Comparison of ENCODE assay signal across 32 cellular contexts in the genomic region with DNA sequence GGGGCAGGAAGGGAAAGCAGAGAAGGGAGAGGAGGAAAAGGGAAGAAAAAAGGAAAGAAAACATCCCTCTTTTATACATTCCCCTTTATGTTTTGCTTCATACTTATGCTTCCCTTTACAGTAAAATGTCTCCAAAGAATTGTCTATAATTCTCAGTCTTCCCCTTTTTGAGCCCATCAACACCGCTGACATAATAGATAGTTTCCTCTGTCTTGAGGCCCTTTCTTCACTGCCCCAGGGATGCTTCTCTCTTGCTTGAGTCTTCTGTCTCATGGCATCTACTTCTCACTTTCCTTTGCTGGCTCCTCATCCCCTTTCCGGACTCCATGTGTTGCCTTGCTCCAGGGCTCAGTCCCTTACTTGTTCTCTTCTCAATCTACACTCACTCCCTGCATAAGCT.
"Had no signal": no experiment of that assay in that cellular context is flagged by ENCODE, and none has a peak within 500 bp of the region (broad histone marks: within the 10 kb centered on the region; RNA-seq: fewer than 3 reads in every experiment).

No MANE protein-coding gene starts in this region.

- H3K4me3 ChIP-seq: esophagus muscularis mucosa, heart left ventricle, pancreas, prostate gland, skin epidermis, thoracic aorta, uterus had no signal

- H3K4me1 ChIP-seq: esophagus muscularis mucosa, foreskin keratinocyte, pancreas, prostate gland, uterus had no signal

- H3K27me3 Mint-ChIP-seq: central memory CD8-positive, alpha-beta T cell had no signal

- H3K36me3 ChIP-seq: esophagus muscularis mucosa, heart left ventricle, pancreas, prostate gland, thoracic aorta, uterus, WERI-Rb-1 had no signal

- H3K27me3 ChIP-seq: esophagus muscularis mucosa, heart left ventricle, pancreas, uterus had no signal

- H3K9me3 ChIP-seq: esophagus muscularis mucosa, heart left ventricle, pancreas, prostate gland, thoracic aorta, uterus had no signal

- DNase-seq: activated CD4-positive, alpha-beta T cell treated with anti-CD3 and anti-CD28 coated beads for 48 hours; activated CD4-positive, alpha-beta T cell treated with anti-CD3 and anti-CD28 coated beads, Interleukin-2, amount 50 U/mL, for 48 hours; activated CD8-positive, alpha-beta memory T cell treated with anti-CD3 and anti-CD28 coated beads for 24 hours; activated effector memory CD4-positive, alpha-beta T cell treated with Interleukin-2 at 50 U/mL for 16 hours; activated naive CD4-positive, alpha-beta T cell treated with Interleukin-2 at 50 U/mL for 16 hours; anterior cingulate cortex; dermis blood vessel endothelial cell; effector CD4-positive, alpha-beta T cell; foreskin keratinocyte; heart left ventricle; hypothalamus; immature natural killer cell; kidney; left colon; mammary epithelial cell; nephron progenitor cell; pancreas; retina; stimulated activated CD4-positive, alpha-beta T cell treated with anti-CD3 and anti-CD28 coated beads, Interleukin-12 subunit alpha, Interleukin-12 subunit beta, amount 100 ng/mL, for 4 hours; stimulated activated CD4-positive, alpha-beta T cell treated with anti-CD3 and anti-CD28 coated beads, Interleukin-4, amount 100 ng/mL, for 1 hour; uterus; WERI-Rb-1 had no signal

- H3K4me3 Mint-ChIP-seq: activated naive CD8-positive, alpha-beta T cell; central memory CD8-positive, alpha-beta T cell; immature natural killer cell; nephron progenitor cell; stimulated activated effector memory CD8-positive, alpha-beta T cell treated with anti-CD3 and anti-CD28 coated beads, Interleukin-12 subunit alpha, Interleukin-12 subunit beta, amount 100 ng/mL, for 72 hours; stimulated activated naive CD8-positive, alpha-beta T cell treated with anti-CD3 and anti-CD28 coated beads, Interleukin-15, Interleukin-2, amounts not matched to agents 100 ng/mL and 50 ng/mL, for 24 hours had no signal

- H3K4me1 Mint-ChIP-seq: central memory CD8-positive, alpha-beta T cell; immature natural killer cell; nephron progenitor cell; stimulated activated effector memory CD8-positive, alpha-beta T cell treated with anti-CD3 and anti-CD28 coated beads, Interleukin-12 subunit alpha, Interleukin-12 subunit beta, amount 100 ng/mL, for 72 hours had no signal

- H3K9me3 Mint-ChIP-seq: central memory CD8-positive, alpha-beta T cell; stimulated activated effector memory CD8-positive, alpha-beta T cell treated with anti-CD3 and anti-CD28 coated beads, Interleukin-12 subunit alpha, Interleukin-12 subunit beta, amount 100 ng/mL, for 72 hours had no signal

- ATAC-seq: activated CD4-positive, CD25-positive, alpha-beta regulatory T cell treated with anti-CD3 and anti-CD28 coated beads, Interleukin-2, amount 50 U/mL, for 24 hours; foreskin keratinocyte; left colon; pancreas; sciatic nerve; stimulated activated effector memory CD8-positive, alpha-beta T cell treated with anti-CD3 and anti-CD28 coated beads, Interleukin-12 subunit alpha, Interleukin-12 subunit beta, amount 100 ng/mL, for 72 hours had no signal

- H3K27ac ChIP-seq: esophagus muscularis mucosa, foreskin keratinocyte, pancreas, prostate gland, skin epidermis, thoracic aorta, uterus, WERI-Rb-1 had no signal

- H3K27ac Mint-ChIP-seq: activated naive CD8-positive, alpha-beta T cell; immature natural killer cell; nephron progenitor cell; stimulated activated effector memory CD8-positive, alpha-beta T cell treated with anti-CD3 and anti-CD28 coated beads, Interleukin-12 subunit alpha, Interleukin-12 subunit beta, amount 100 ng/mL, for 72 hours; stimulated activated naive CD8-positive, alpha-beta T cell treated with anti-CD3 and anti-CD28 coated beads, Interleukin-15, Interleukin-2, amounts not matched to agents 100 ng/mL and 50 ng/mL, for 24 hours had no signal

- H3K36me3 Mint-ChIP-seq: activated naive CD8-positive, alpha-beta T cell; stimulated activated effector memory CD8-positive, alpha-beta T cell treated with anti-CD3 and anti-CD28 coated beads, Interleukin-12 subunit alpha, Interleukin-12 subunit beta, amount 100 ng/mL, for 72 hours had no signal
